ENCODE assay signal across 20 cellular contexts in genomic region chr11:44887598-44887997, GRCh38.
DNase-seq lines count a peak whose midpoint lies in the region; ATAC-seq, FAIRE-seq and TF ChIP-seq lines count a peak whose summit lies in the region.
"Had no signal": no experiment of that assay in that cellular context is flagged by ENCODE, and none has a peak within 500 bp of the region (broad histone marks: within the 10 kb centered on the region; RNA-seq: fewer than 3 reads in every experiment).

No MANE protein-coding gene starts in this region.

- no peak for TF ChIP-seq CTCF in esophagus muscularis mucosa (IDR thresholded peaks at IDR 0.05)
- TF ChIP-seq CTCF in nephron (IDR thresholded peaks at IDR 0.05; ENCODE audit: unreplicated experiment in 3 of 3), result no peak

- H3K27ac Mint-ChIP-seq in T-helper 17 cell (peak overlapping the region; percentile 16), nephron (peak overlapping the region in 2 of 3 experiments; percentile 54 to 94)
- H3K27ac Mint-ChIP-seq: CD4-positive, alpha-beta T cell had no signal

- DNase-seq in T-helper 17 cell (no peak), esophagus muscularis mucosa (ENCODE audit: extremely low spot score) (no peak), AML-193 (lab: John Stamatoyannopoulos, UW) (no peak), H54 (ENCODE audit: insufficient read length, low spot score) (no peak), NCI-H526 treated with DMSO at 0.1 percent for 48 hours (lab: John Stamatoyannopoulos, UW) (no peak)
- DNase-seq: CD4-positive, alpha-beta T cell; COR-L47; DMS79; KBM-7; NCI-H1092 treated with DMSO at 0.1 percent for 48 hours; NCI-H2029 treated with DMSO at 0.1 percent for 48 hours; NCI-H345; NCI-H524; NCI-H82 had no signal

- WGBS in esophagus muscularis mucosa, result 88% methylated on average over 4 of the region's 4 CpGs

- H3K9me3 Mint-ChIP-seq in nephron, result no peaks in the 10 kb centered on the region
- H3K9me3 Mint-ChIP-seq: CD4-positive, alpha-beta T cell had no signal

- H3K27me3 Mint-ChIP-seq in T-helper 17 cell (no peaks in the 10 kb centered on the region), nephron (ENCODE audit: low read depth) (peaks cover 21% of the 10 kb centered on the region)
- H3K27me3 Mint-ChIP-seq: CD4-positive, alpha-beta T cell had no signal

- FAIRE-seq in H54 (lab: Jason Lieb, UNC), result no peak
- FAIRE-seq: A549 had no signal

- no peak overlapping the region for H3K9ac ChIP-seq in stomach smooth muscle (ENCODE audit: low read length in 2 of 2)

- H3K27ac ChIP-seq in esophagus muscularis mucosa (replicated peaks in 1 of 4) (peak overlapping the region; percentile 74 to 80 (median 76)), stomach smooth muscle (ENCODE audit: low read length) (peak overlapping the region; percentile 53)
- H3K27ac ChIP-seq: SJSA1 had no signal

- H3K4me3 ChIP-seq in esophagus muscularis mucosa (no peak overlapping the region), stomach smooth muscle (ENCODE audit: low read length in 2 of 2) (no peak overlapping the region)
- H3K4me3 ChIP-seq: A549, HAP-1, SJSA1 had no signal

- intact Hi-C loops in esophagus muscularis mucosa (cut with DNase I), result no loop called here

- peaks cover 28% of the 10 kb centered on the region for H3K4me1 Mint-ChIP-seq in T-helper 17 cell
- peaks cover 41% of the 10 kb centered on the region for H3K4me1 Mint-ChIP-seq in nephron

- H3K4me1 ChIP-seq in esophagus muscularis mucosa (peaks cover 31 to 75% (median 51%) of the 10 kb centered on the region in 4 donors), stomach smooth muscle (ENCODE audit: control insufficient read depth, insufficient read depth, low read length) (peaks cover 54% of the 10 kb centered on the region)
- H3K4me1 ChIP-seq: HAP-1 had no signal

- no peak for ATAC-seq in T-helper 17 cell
- ATAC-seq: Panc1 had no signal

- H3K27me3 ChIP-seq in esophagus muscularis mucosa (no peaks in the 10 kb centered on the region), stomach smooth muscle (ENCODE audit: control insufficient read depth in 1 of 2, insufficient read depth in 2 of 2, low read length in 2 of 2) (no peaks in the 10 kb centered on the region)
- H3K27me3 ChIP-seq: SJSA1 had no signal

- H3K9me3 ChIP-seq in T-helper 17 cell (ENCODE audit: control insufficient read depth, low read length, poor library complexity, severe bottlenecking) (no peaks in the 10 kb centered on the region), esophagus muscularis mucosa (no peaks in the 10 kb centered on the region), stomach smooth muscle (ENCODE audit: control insufficient read depth in 2 of 2, low read length in 2 of 2) (no peaks in the 10 kb centered on the region)
- H3K9me3 ChIP-seq: A549, HAP-1, SJSA1 had no signal

- H3K36me3 ChIP-seq in esophagus muscularis mucosa (no peaks in the 10 kb centered on the region), stomach smooth muscle (ENCODE audit: control insufficient read depth in 2 of 2, insufficient read depth in 2 of 2, low read length in 2 of 2) (peaks cover 0 to 4% of the 10 kb centered on the region in 2 donors)
- H3K36me3 ChIP-seq: HAP-1, SJSA1 had no signal

- H3K4me3 Mint-ChIP-seq in T-helper 17 cell (no peak overlapping the region), nephron (no peak overlapping the region)
- H3K4me3 Mint-ChIP-seq: CD4-positive, alpha-beta T cell had no signal

- no peak for TF ChIP-seq EP300 in esophagus muscularis mucosa (IDR thresholded peaks at IDR 0.05)

- no peak for TF ChIP-seq POLR2A in esophagus muscularis mucosa (IDR thresholded peaks at IDR 0.05; ENCODE audit: low read depth)
- TF ChIP-seq POLR2A in H54 (IDR thresholded peaks at IDR 0.05; ENCODE audit: low read depth, low read length), result no peak

- H3K36me3 Mint-ChIP-seq in T-helper 17 cell (ENCODE audit: low read depth), result no peaks in the 10 kb centered on the region
- H3K36me3 Mint-ChIP-seq in nephron (ENCODE audit: low read depth), result no peaks in the 10 kb centered on the region
